ENCODE assay signal across 19 cellular contexts in the genomic region with DNA sequence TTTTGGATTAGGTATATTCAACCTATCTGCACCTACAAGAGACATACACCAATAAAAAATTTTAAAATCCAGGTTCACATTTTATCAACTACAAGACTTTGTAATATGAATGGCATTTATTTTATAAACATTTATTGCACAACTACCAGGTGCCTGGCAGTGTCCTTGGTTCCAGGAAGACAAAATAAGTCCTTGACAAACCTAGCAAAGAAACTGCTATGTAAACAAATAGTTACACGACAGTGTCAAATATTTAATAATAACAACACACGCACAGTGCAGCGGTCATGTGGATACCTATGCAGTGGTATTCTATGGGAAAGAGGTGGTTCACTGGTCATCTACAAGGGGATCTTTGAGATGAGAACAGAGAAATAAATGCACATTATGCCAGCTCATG.
"Had no signal": no experiment of that assay in that cellular context is flagged by ENCODE, and none has a peak within 500 bp of the region (broad histone marks: within the 10 kb centered on the region; RNA-seq: fewer than 3 reads in every experiment).

No MANE protein-coding gene starts in this region.

- H3K9me3 Mint-ChIP-seq: activated CD4-positive, alpha-beta T cell treated with anti-CD3 and anti-CD28 coated beads, Interleukin-2, amount 10 ng/mL, durations not matched to agents 7 days and 5 days; activated naive CD4-positive, alpha-beta T cell treated with anti-CD3 and anti-CD28 coated beads for 36 hours; activated T-cell treated with anti-CD3 and anti-CD28 coated beads, Interleukin-2, amount 50 U/mL, for 4 hours; natural killer cell; stimulated activated naive CD8-positive, alpha-beta T cell treated with anti-CD3 and anti-CD28 coated beads, Interleukin-15, amount 100 ng/mL, for 72 hours had no signal

- H3K36me3 Mint-ChIP-seq: natural killer cell had no signal

- H3K27me3 Mint-ChIP-seq: activated CD4-positive, alpha-beta T cell treated with anti-CD3 and anti-CD28 coated beads, Interleukin-2, amount 10 ng/mL, durations not matched to agents 7 days and 5 days; stimulated activated naive CD8-positive, alpha-beta T cell treated with anti-CD3 and anti-CD28 coated beads, Interleukin-15, amount 100 ng/mL, for 72 hours had no signal

- H3K4me3 ChIP-seq: coronary artery, gastrocnemius medialis, left ventricle myocardium inferior had no signal

- H3K4me1 Mint-ChIP-seq: activated CD4-positive, alpha-beta T cell treated with anti-CD3 and anti-CD28 coated beads, Interleukin-2, amount 10 ng/mL, durations not matched to agents 7 days and 5 days; natural killer cell; stimulated activated naive CD8-positive, alpha-beta T cell treated with anti-CD3 and anti-CD28 coated beads, Interleukin-15, amount 100 ng/mL, for 72 hours had no signal

- H3K27ac ChIP-seq: brain microvascular endothelial cell, coronary artery, gastrocnemius medialis, left ventricle myocardium inferior had no signal

- H3K4me3 Mint-ChIP-seq: activated CD4-positive, alpha-beta T cell treated with anti-CD3 and anti-CD28 coated beads, Interleukin-2, amount 10 ng/mL, durations not matched to agents 7 days and 5 days; activated CD8-positive, alpha-beta T cell treated with anti-CD3 and anti-CD28 coated beads, Interleukin-2, amount 10 ng/mL, durations not matched to agents 7 days and 5 days; activated naive CD4-positive, alpha-beta T cell treated with anti-CD3 and anti-CD28 coated beads for 36 hours; activated T-cell treated with anti-CD3 and anti-CD28 coated beads, Interleukin-2, amount 50 U/mL, for 4 hours; natural killer cell; stimulated activated naive CD8-positive, alpha-beta T cell treated with anti-CD3 and anti-CD28 coated beads, Interleukin-15, amount 100 ng/mL, for 72 hours had no signal

- DNase-seq: activated CD4-positive, alpha-beta T cell treated with anti-CD3 and anti-CD28 coated beads, Interleukin-2, amount 10 ng/mL, durations not matched to agents 7 days and 5 days; activated CD8-positive, alpha-beta memory T cell treated with anti-CD3 and anti-CD28 coated beads, Interleukin-2, amount 50 U/mL, for 4 hours; activated CD8-positive, alpha-beta T cell treated with anti-CD3 and anti-CD28 coated beads, Interleukin-2, amount 10 ng/mL, durations not matched to agents 7 days and 5 days; activated naive CD4-positive, alpha-beta T cell treated with anti-CD3 and anti-CD28 coated beads for 36 hours; activated T-cell treated with anti-CD3 and anti-CD28 coated beads, Interleukin-2, amount 50 U/mL, for 4 hours; anterior cingulate cortex; brain microvascular endothelial cell; erythroblast; gastrocnemius medialis; head of caudate nucleus; left ventricle myocardium inferior; natural killer cell; stimulated activated CD4-positive, alpha-beta T cell treated with anti-CD3 and anti-CD28 coated beads, Interleukin-15, amount 100 ng/mL, for 24 hours; stimulated activated CD4-positive, alpha-beta T cell treated with anti-CD3 and anti-CD28 coated beads, Interleukin-2, amount 100 ng/mL, for 48 hours; stimulated activated naive CD8-positive, alpha-beta T cell treated with anti-CD3 and anti-CD28 coated beads, Interleukin-15, amount 100 ng/mL, for 72 hours; T1000; trophoblast cell had no signal

- H3K27me3 ChIP-seq: brain microvascular endothelial cell, gastrocnemius medialis had no signal

- H3K9me3 ChIP-seq: gastrocnemius medialis, left ventricle myocardium inferior had no signal

- ATAC-seq: activated CD4-positive, CD25-positive, alpha-beta regulatory T cell treated with anti-CD3 and anti-CD28 coated beads, Interleukin-2, amount 50 U/mL, for 24 hours; activated CD8-positive, alpha-beta T cell treated with anti-CD3 and anti-CD28 coated beads, Interleukin-2, amount 10 ng/mL, durations not matched to agents 7 days and 5 days; activated T-cell treated with anti-CD3 and anti-CD28 coated beads, Interleukin-2, amount 50 U/mL, for 4 hours; gastrocnemius medialis; natural killer cell; stimulated activated naive CD8-positive, alpha-beta T cell treated with anti-CD3 and anti-CD28 coated beads, Interleukin-15, amount 100 ng/mL, for 72 hours had no signal

- H3K27ac Mint-ChIP-seq: activated CD4-positive, alpha-beta T cell treated with anti-CD3 and anti-CD28 coated beads, Interleukin-2, amount 10 ng/mL, durations not matched to agents 7 days and 5 days; activated CD8-positive, alpha-beta T cell treated with anti-CD3 and anti-CD28 coated beads, Interleukin-2, amount 10 ng/mL, durations not matched to agents 7 days and 5 days; activated naive CD4-positive, alpha-beta T cell treated with anti-CD3 and anti-CD28 coated beads for 36 hours; natural killer cell; stimulated activated naive CD8-positive, alpha-beta T cell treated with anti-CD3 and anti-CD28 coated beads, Interleukin-15, amount 100 ng/mL, for 72 hours had no signal

- H3K36me3 ChIP-seq: gastrocnemius medialis, left ventricle myocardium inferior had no signal
